In the genomic region with DNA sequence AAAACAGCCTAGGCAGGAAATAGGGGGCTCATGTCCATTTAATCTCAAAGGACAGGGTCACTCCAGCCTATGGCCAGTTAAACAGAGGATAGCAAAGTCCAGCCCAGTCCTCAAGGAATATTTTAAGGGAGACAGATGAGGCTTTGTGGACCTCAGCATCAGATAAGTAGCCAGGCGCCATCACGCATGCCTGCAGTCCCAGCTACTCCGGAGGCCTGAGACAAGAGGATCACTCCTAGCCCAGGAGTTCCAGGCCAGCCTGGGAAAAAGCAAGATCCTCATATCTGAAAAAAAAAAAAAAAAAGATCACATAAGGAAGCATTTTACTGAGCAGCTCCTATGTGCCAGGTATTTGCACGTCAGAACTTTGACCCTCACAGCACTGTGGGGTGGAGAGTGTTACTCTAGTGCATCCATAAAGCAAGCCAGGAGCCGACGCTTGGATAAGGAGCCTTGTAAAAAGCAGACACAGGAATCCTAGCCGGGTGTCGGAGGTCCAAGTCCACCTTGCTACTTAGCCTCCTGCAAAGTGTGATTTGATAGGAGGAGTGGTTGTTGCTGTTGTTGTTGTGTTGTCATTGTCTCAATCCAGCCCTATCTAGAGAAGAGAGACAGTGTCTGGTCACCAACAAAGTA, we compare ENCODE assay signal across 23 cellular contexts.
DNase-seq lines count a peak whose midpoint lies in the region; TF ChIP-seq lines count a peak whose summit lies in the region.
"Had no signal": no experiment of that assay in that cellular context is flagged by ENCODE, and none has a peak within 500 bp of the region (broad histone marks: within the 10 kb centered on the region; RNA-seq: fewer than 3 reads in every experiment).

No MANE protein-coding gene starts in this region.

- no peak overlapping the region for H3K4me3 ChIP-seq in endodermal cell (ENCODE audit: low read length)
- no peak overlapping the region for H3K4me3 ChIP-seq in mucosa of rectum (ENCODE audit: low read length in 2 of 2)
- no peak overlapping the region for H3K4me3 ChIP-seq in transverse colon
- no peak overlapping the region for H3K4me3 ChIP-seq in adrenal gland
- H3K4me3 ChIP-seq: K562 had no signal

- peaks cover 29% of the 10 kb centered on the region for H3K4me1 Mint-ChIP-seq in endodermal cell
- H3K4me1 Mint-ChIP-seq: CD4-positive, alpha-beta memory T cell had no signal

- H3K4me1 ChIP-seq in endodermal cell (ENCODE audit: control insufficient read depth, insufficient read depth, low read length) (peaks cover 10% of the 10 kb centered on the region), mucosa of rectum (ENCODE audit: control insufficient read depth in 2 of 2, insufficient read depth in 2 of 2, low read length in 2 of 2) (peaks cover 22 to 50% of the 10 kb centered on the region in 2 donors), transverse colon (peaks cover 0 to 40% (median 14%) of the 10 kb centered on the region in 4 donors), adrenal gland (replicated peaks in 1 of 2) (no peaks in the 10 kb centered on the region)

- no peaks in the 10 kb centered on the region for H3K27me3 ChIP-seq in endodermal cell (ENCODE audit: control insufficient read depth, insufficient read depth, low read length, poor library complexity, severe bottlenecking)
- H3K27me3 ChIP-seq in mucosa of rectum (ENCODE audit: control insufficient read depth in 2 of 2, insufficient read depth in 2 of 2, low read length in 2 of 2), result no peaks in the 10 kb centered on the region
- no peaks in the 10 kb centered on the region for H3K27me3 ChIP-seq in transverse colon
- H3K27me3 ChIP-seq in adrenal gland, result no peaks in the 10 kb centered on the region

- H3K36me3 Mint-ChIP-seq in endodermal cell (ENCODE audit: low read depth), result no peaks in the 10 kb centered on the region
- H3K36me3 Mint-ChIP-seq: CD4-positive, alpha-beta memory T cell had no signal

- no peak overlapping the region for H3K27ac ChIP-seq in endodermal cell (ENCODE audit: low read depth, low read length)
- peak overlapping the region; percentile 82 to 88 for H3K27ac ChIP-seq in mucosa of rectum (ENCODE audit: low read depth in 2 of 2, low read length in 2 of 2)
- H3K27ac ChIP-seq in transverse colon, result peak overlapping the region; percentile 58 to 75 (median 69)
- H3K27ac ChIP-seq in adrenal gland, result no peak overlapping the region
- H3K27ac ChIP-seq: HL-60, RWPE1 had no signal

- H3K27me3 Mint-ChIP-seq in endodermal cell (ENCODE audit: insufficient read depth), result no peaks in the 10 kb centered on the region
- H3K27me3 Mint-ChIP-seq: CD4-positive, alpha-beta memory T cell had no signal

- DNase-seq in HT-29 (ENCODE audit: low spot score) (peak; percentile 9), endodermal cell (no peak), transverse colon (peak; percentile 75), SW480 (ENCODE audit: low spot score) (no peak), COR-L47 (lab: John Stamatoyannopoulos, UW) (no peak), adrenal gland (no peak)
- DNase-seq: C1 segment of cervical spinal cord; Calu3; CD4-positive, alpha-beta memory T cell; DMS79 treated with DMSO at 0.1 percent for 48 hours; GF-D8; Kasumi-1; MV-4-11; NCI-H1105; NCI-H1694; NCI-H2029 treated with DMSO at 0.1 percent for 48 hours; NCI-H2227 treated with DMSO at 0.1 percent for 48 hours; NCI-H510A; SHP77 treated with DMSO at 0.1 percent for 48 hours had no signal

- TF ChIP-seq POLR2A in transverse colon (IDR thresholded peaks at IDR 0.05) (no peak), adrenal gland (IDR thresholded peaks at IDR 0.05) (no peak)

- H3K27ac Mint-ChIP-seq in endodermal cell, result peak overlapping the region; percentile 10
- H3K27ac Mint-ChIP-seq: CD4-positive, alpha-beta memory T cell had no signal

- TF ChIP-seq EP300 in transverse colon (IDR thresholded peaks at IDR 0.05; ENCODE audit: low read depth), result no peak

- TF ChIP-seq CTCF in endodermal cell (conservative IDR thresholded peaks at IDR 0.05) (no peak), transverse colon (IDR thresholded peaks at IDR 0.05) (no peak), adrenal gland (IDR thresholded peaks at IDR 0.05) (no peak)

- H3K4me3 Mint-ChIP-seq in endodermal cell, result no peak overlapping the region
- H3K4me3 Mint-ChIP-seq: CD4-positive, alpha-beta memory T cell had no signal

- in situ Hi-C loops in transverse colon (cut with MboI; ENCODE audit: low pct_ligation_motif_present in 1 of 4, low pct_unique_long_range_greater_than_20kb in 1 of 4, low sequenced_read_pairs in 3 of 4), result no loop called here

- H3K36me3 ChIP-seq in endodermal cell (ENCODE audit: control insufficient read depth, insufficient read depth, low read length), result no peaks in the 10 kb centered on the region
- no peaks in the 10 kb centered on the region for H3K36me3 ChIP-seq in mucosa of rectum (ENCODE audit: control insufficient read depth in 2 of 2, insufficient read depth in 2 of 2, low read length in 2 of 2)
- no peaks in the 10 kb centered on the region for H3K36me3 ChIP-seq in transverse colon
- H3K36me3 ChIP-seq in adrenal gland (replicated peaks in 1 of 2), result no peaks in the 10 kb centered on the region

- 88 to 90% methylated on average over 2 to 8 of the region's 8 CpGs for WGBS in endodermal cell (ENCODE audit: insufficient coverage in 1 of 2, insufficient read length in 1 of 2), 2 experiments
- WGBS in transverse colon (ENCODE audit: low coverage in 1 of 2), 2 donors, result 58% methylated on average over 8 of the region's 8 CpGs; no CpG with 5 or more reads in 1 of the 2 donors
- 74 to 93% (median 78%) methylated on average over 5 to 8 of the region's 8 CpGs for whole genome bisulfite sequencing in adrenal gland, 4 donors

- intact Hi-C loops in transverse colon (cut with DNase I; ENCODE audit: low total_unique reads) (no loop called here), adrenal gland (cut with DNase I) (no loop called here)

- H3K9ac ChIP-seq in endodermal cell (ENCODE audit: extremely low read depth, low read length, poor library complexity, severe bottlenecking), result no peak overlapping the region
- H3K9ac ChIP-seq in mucosa of rectum (ENCODE audit: low read depth in 1 of 2, low read length in 2 of 2), result peak overlapping the region in 1 of 2 donors; percentile 38

- H3K9me3 ChIP-seq in endodermal cell (ENCODE audit: control insufficient read depth, low read length), result no peaks in the 10 kb centered on the region
- no peaks in the 10 kb centered on the region for H3K9me3 ChIP-seq in mucosa of rectum (ENCODE audit: control insufficient read depth in 2 of 2, low read length in 2 of 2)
- no peaks in the 10 kb centered on the region for H3K9me3 ChIP-seq in transverse colon
- no peaks in the 10 kb centered on the region for H3K9me3 ChIP-seq in adrenal gland (replicated peaks in 1 of 3)

- no peaks in the 10 kb centered on the region for H3K9me3 Mint-ChIP-seq in endodermal cell

Comparison
In these comparisons a context has a peak if more than half of its experiments do, and no peak if none do; other contexts are left out.
1. DNase-seq: peak in HT-29 (single experiment) and transverse colon (single experiment); none in endodermal cell (single experiment), SW480 (single experiment), COR-L47 (single experiment) and adrenal gland (0 of 7).
2. H3K27ac ChIP-seq: peak in mucosa of rectum (2 of 2) and transverse colon (4 of 4); none in endodermal cell (single experiment) and adrenal gland (0 of 5).